Comparison of ENCODE assay signal across 10 cellular contexts in genomic region chr10:47406870-47407648, GRCh38. TPM values are rescaled to one million over a fixed set of nuclear protein-coding genes. Genes with fewer than 3 reads are reported as not detected.
DNase-seq lines count a peak whose midpoint lies in the region; ATAC-seq, FAIRE-seq and TF ChIP-seq lines count a peak whose summit lies in the region.
"Had no signal": no experiment of that assay in that cellular context is flagged by ENCODE, and none has a peak within 500 bp of the region (broad histone marks: within the 10 kb centered on the region; RNA-seq: fewer than 3 reads in every experiment).

No MANE protein-coding gene starts in this region.

- no peaks in the 10 kb centered on the region for H3K27me3 ChIP-seq in GM23248 (replicated peaks; ENCODE audit: insufficient read depth)

- no peak overlapping the region for H3K9ac ChIP-seq in GM23248

- peaks cover 32% of the 10 kb centered on the region for H3K4me1 ChIP-seq in GM23248 (ENCODE audit: insufficient read depth)

- WGBS in GM23248 (ENCODE audit: low coverage in 1 of 2, low lambda C conversion rate in 2 of 2, missing lambda C conversion rate in 2 of 2), 2 experiments: 77 to 83% methylated on average over 7 to 8 of the region's 8 CpGs

- in situ Hi-C loops in GM23248 (cut with MboI): no loop called here

- no peak for TF ChIP-seq CTCF in epithelial cell of esophagus (IDR thresholded peaks at IDR 0.05; ENCODE audit: insufficient read depth, low read depth, low read length, missing control alignments)

- no peaks in the 10 kb centered on the region for H3K9me3 ChIP-seq in GM23248 (ENCODE audit: low read depth)

- no peaks in the 10 kb centered on the region for H3F3A ChIP-seq in GM23248 (ENCODE audit: insufficient read depth)

- H3K4me2 ChIP-seq in GM23248 (ENCODE audit: unreplicated experiment): peak overlapping the region; percentile 9

- no peaks in the 10 kb centered on the region for H4K20me1 ChIP-seq in GM23248 (ENCODE audit: insufficient read depth)

- DNase-seq in GM23248 (peak; percentile 80), NCI-H69 (lab: John Stamatoyannopoulos, UW) (peak; percentile 8), epithelial cell of esophagus (ENCODE audit: low read depth) (peak; percentile 96), myocyte (ENCODE audit: low read depth) (peak; percentile 49), T-helper 9 cell (no peak), GM12892 (ENCODE audit: insufficient read length) (no peak)
- no peak for DNase-seq in activated CD4-positive, alpha-beta T cell treated with anti-CD3 and anti-CD28 coated beads, Interleukin-2, amount 50 U/mL, for 4 hours
- DNase-seq: activated effector memory CD4-positive, alpha-beta T cell treated with anti-CD3 and anti-CD28 coated beads, Interleukin-2, amount 50 U/mL, for 16 hours had no signal

- no peak overlapping the region for H3K4me3 ChIP-seq in GM23248
- no peak overlapping the region for H3K4me3 ChIP-seq in epithelial cell of esophagus (ENCODE audit: low read length)

- H3K9me2 ChIP-seq in GM23248 (ENCODE audit: insufficient read depth): no peaks in the 10 kb centered on the region

- no peak for TF ChIP-seq POLR2A in GM12892 (IDR thresholded peaks at IDR 0.05; ENCODE audit: low read depth, low read length)

- no peak for FAIRE-seq in GM12892 (lab: Jason Lieb, UNC)

- H2AFZ ChIP-seq in GM23248: no peak overlapping the region

- no peak overlapping the region for H3K27ac ChIP-seq in GM23248

- no peak for ATAC-seq in GM21576 (IDR thresholded peaks at IDR 0.05; ENCODE audit: unreplicated experiment)

- H3K79me2 ChIP-seq in GM23248 (ENCODE audit: insufficient read depth): no peaks in the 10 kb centered on the region

- H3K36me3 ChIP-seq in GM23248 (ENCODE audit: low read depth): no peaks in the 10 kb centered on the region

RNA-seq across cellular contexts. Expression of gene ZNF488, which starts 23.0 kb away (rescaled TPM):
- not detected in 2 replicates for total RNA-seq in GM23248 (2014; rRNA removed; shearing (Covaris generic))
- polyA plus RNA-seq in GM23248 (2016; fragmentation: Nextera tagmentation; extraction: Ambion mirVana): 0.11 TPM in 1 of 2 replicates, not detected in the other
- 0.19 and 0.31 TPM in 2 replicates for total RNA-seq in myocyte
- polyA plus RNA-seq in myocyte (2012): 0.03 TPM
- polyA plus RNA-seq in GM12892 (2012; ENCODE audit: missing spikeins): not detected
- total RNA-seq: posterior vena cava had no signal

RNA-seq across cellular contexts. Expression of gene RBP3, which starts 58.9 kb away (rescaled TPM):
- total RNA-seq in GM23248 (2014; rRNA removed; shearing (Covaris generic)): not detected in 2 replicates
- polyA plus RNA-seq in GM23248 (2016; fragmentation: Nextera tagmentation; extraction: Ambion mirVana): not detected in 2 replicates
- not detected in 2 replicates for total RNA-seq in myocyte
- polyA plus RNA-seq in myocyte (2012): not detected
- not detected for polyA plus RNA-seq in GM12892 (2012; ENCODE audit: missing spikeins)
- total RNA-seq: posterior vena cava had no signal

Comparison
In these comparisons a context has a peak if more than half of its experiments do, and no peak if none do; other contexts are left out.
1. DNase-seq: peak in GM23248 (single experiment), NCI-H69 (single experiment), epithelial cell of esophagus (single experiment) and myocyte (single experiment); none in T-helper 9 cell (single experiment), GM12892 (single experiment) and activated CD4-positive, alpha-beta T cell treated with anti-CD3 and anti-CD28 coated beads, Interleukin-2, amount 50 U/mL, for 4 hours (0 of 2).